In genomic region chr10:121753726-121754476, GRCh38 we compare ENCODE assay signal across 9 cellular contexts.
DNase-seq lines count a peak whose midpoint lies in the region; ATAC-seq and TF ChIP-seq lines count a peak whose summit lies in the region.
"Had no signal": no experiment of that assay in that cellular context is flagged by ENCODE, and none has a peak within 500 bp of the region (broad histone marks: within the 10 kb centered on the region; RNA-seq: fewer than 3 reads in every experiment).

No MANE protein-coding gene starts in this region.

- H3K27me3 Mint-ChIP-seq in neural progenitor cell (ENCODE audit: insufficient read depth, low read depth) = peaks cover 6% of the 10 kb centered on the region

- H3K4me3 ChIP-seq in neural progenitor cell = no peak overlapping the region

- no peaks in the 10 kb centered on the region for H3K4me1 Mint-ChIP-seq in neural progenitor cell

- no peaks in the 10 kb centered on the region for H3K4me1 ChIP-seq in neural progenitor cell

- peak; percentile 46 for TF ChIP-seq CTCF in neural progenitor cell (IDR thresholded peaks at IDR 0.05)

- H3K9me3 Mint-ChIP-seq in neural progenitor cell = peaks cover 49% of the 10 kb centered on the region

- no peaks in the 10 kb centered on the region for H3K27me3 ChIP-seq in neural progenitor cell

- H2AFZ ChIP-seq in neural progenitor cell (replicated peaks) = no peak overlapping the region

- H3K79me2 ChIP-seq in neural progenitor cell (ENCODE audit: low read depth) = no peaks in the 10 kb centered on the region

- H3F3A ChIP-seq in neural progenitor cell (ENCODE audit: low read depth) = no peaks in the 10 kb centered on the region

- H3K4me2 ChIP-seq in neural progenitor cell = no peak overlapping the region

- H3K27ac Mint-ChIP-seq in neural progenitor cell = no peak overlapping the region

- peak; percentile 94 for ATAC-seq in GM21619 (IDR thresholded peaks at IDR 0.05; ENCODE audit: unreplicated experiment)

- peaks cover 12% of the 10 kb centered on the region for H3K36me3 ChIP-seq in neural progenitor cell

- H3K36me3 Mint-ChIP-seq in neural progenitor cell = peaks cover 41% of the 10 kb centered on the region

- H3K27ac ChIP-seq in neural progenitor cell = no peak overlapping the region

- H3K9ac ChIP-seq in neural progenitor cell = no peak overlapping the region

- H3K9me3 ChIP-seq in neural progenitor cell (ENCODE audit: low read depth) = peaks cover 24% of the 10 kb centered on the region

- H3K4me3 Mint-ChIP-seq in neural progenitor cell = no peak overlapping the region
- H3K4me3 Mint-ChIP-seq: brain had no signal

- DNase-seq in NCI-H82 (lab: John Stamatoyannopoulos, UW) (peak; percentile 35), NCI-H82 treated with DMSO at 0.1 percent for 48 hours (lab: John Stamatoyannopoulos, UW; ENCODE audit: unreplicated experiment) (no peak), HS-5 (ENCODE audit: low read depth) (peak; percentile 78), amniotic epithelial cell (ENCODE audit: low read depth) (peak; percentile 74), neural progenitor cell (ENCODE audit: low spot score) (no peak), DMS114 treated with DMSO at 0.1 percent for 48 hours (lab: John Stamatoyannopoulos, UW; ENCODE audit: unreplicated experiment) (no peak)
- no peak for DNase-seq in stimulated activated CD4-positive, alpha-beta T cell treated with anti-CD3 and anti-CD28 coated beads, Interleukin-2, amount 100 ng/mL, for 24 hours

- no peaks in the 10 kb centered on the region for H4K20me1 ChIP-seq in neural progenitor cell (ENCODE audit: low read depth)

Comparison
In these comparisons a context has a peak if more than half of its experiments do, and no peak if none do; other contexts are left out.
1. DNase-seq: peak in NCI-H82 (single experiment), HS-5 (single experiment) and amniotic epithelial cell (single experiment); none in NCI-H82 treated with DMSO at 0.1 percent for 48 hours (single experiment), neural progenitor cell (single experiment), stimulated activated CD4-positive, alpha-beta T cell treated with anti-CD3 and anti-CD28 coated beads, Interleukin-2, amount 100 ng/mL, for 24 hours (0 of 2) and DMS114 treated with DMSO at 0.1 percent for 48 hours (single experiment).